ENCODE assay signal across 23 cellular contexts in genomic region chr11:87176044-87176443, GRCh38.
DNase-seq lines count a peak whose midpoint lies in the region; ATAC-seq and TF ChIP-seq lines count a peak whose summit lies in the region.
"Had no signal": no experiment of that assay in that cellular context is flagged by ENCODE, and none has a peak within 500 bp of the region (broad histone marks: within the 10 kb centered on the region; RNA-seq: fewer than 3 reads in every experiment).

No MANE protein-coding gene starts in this region.

- no peak overlapping the region for H3K27ac Mint-ChIP-seq in endodermal cell
- H3K27ac Mint-ChIP-seq: activated naive CD4-positive, alpha-beta T cell treated with anti-CD3 and anti-CD28 coated beads, Interleukin-2, amount 50 U/mL, for 24 hours; B cell had no signal

- H3K27me3 Mint-ChIP-seq in endodermal cell (ENCODE audit: insufficient read depth), result no peaks in the 10 kb centered on the region
- H3K27me3 Mint-ChIP-seq: activated naive CD4-positive, alpha-beta T cell treated with anti-CD3 and anti-CD28 coated beads, Interleukin-2, amount 50 U/mL, for 24 hours; B cell had no signal

- H3K9me3 ChIP-seq in endodermal cell (ENCODE audit: control insufficient read depth, low read length) (peaks cover 22% of the 10 kb centered on the region), OCI-LY7 (ENCODE audit: low read length) (peaks cover 5% of the 10 kb centered on the region; the same call in 1 of the 2 replicates)

- no peak overlapping the region for H3K9ac ChIP-seq in endodermal cell (ENCODE audit: extremely low read depth, low read length, poor library complexity, severe bottlenecking)

- H4K20me1 ChIP-seq in OCI-LY7 (ENCODE audit: insufficient read depth, low read length), result no peaks in the 10 kb centered on the region

- intact Hi-C loops in OCI-LY7 (cut with micrococcal nuclease; ENCODE audit: unreplicated experiment), result no loop called here

- no peak overlapping the region for H3K27ac ChIP-seq in endodermal cell (ENCODE audit: low read depth, low read length)
- H3K27ac ChIP-seq in OCI-LY7 (ENCODE audit: low read depth, low read length, poor library complexity, severe bottlenecking), result no peak overlapping the region
- H3K27ac ChIP-seq: 22Rv1, left lung, spleen, VCaP had no signal

- ATAC-seq in GM19023 (IDR thresholded peaks at IDR 0.05; ENCODE audit: unreplicated experiment), result no peak
- ATAC-seq: activated T-cell treated with anti-CD3 and anti-CD28 coated beads, Interleukin-2, amount 50 U/mL, for 4 hours; left lung; mucosa of descending colon had no signal

- POLR2A ChIA-PET in OCI-LY7 (lab: Charles Lee), result interaction anchor here (1.1 kb wide), 1 partner anchor 34 kb away, joined by 3 read pairs; no protein-coding TSS in a partner anchor

- TF ChIP-seq CTCF in endodermal cell (conservative IDR thresholded peaks at IDR 0.05) (no peak), OCI-LY7 (conservative IDR thresholded peaks at IDR 0.05; ENCODE audit: low read length) (no peak)

- no peak overlapping the region for H3K4me3 Mint-ChIP-seq in endodermal cell
- H3K4me3 Mint-ChIP-seq: activated naive CD4-positive, alpha-beta T cell treated with anti-CD3 and anti-CD28 coated beads, Interleukin-2, amount 50 U/mL, for 24 hours; activated T-cell treated with anti-CD3 and anti-CD28 coated beads, Interleukin-2, amount 50 U/mL, for 4 hours; B cell had no signal

- no peak overlapping the region for H3K4me2 ChIP-seq in OCI-LY7 (ENCODE audit: low read length)

- H3K4me1 ChIP-seq in endodermal cell (ENCODE audit: control insufficient read depth, insufficient read depth, low read length) (no peaks in the 10 kb centered on the region), OCI-LY7 (ENCODE audit: insufficient read depth, low read length, poor library complexity, severe bottlenecking) (no peaks in the 10 kb centered on the region)
- H3K4me1 ChIP-seq: left lung had no signal

- WGBS in endodermal cell (ENCODE audit: insufficient coverage in 1 of 2, insufficient read length in 1 of 2), 2 experiments, result 86 to 89% methylated on average over 1 to 2 of the region's 2 CpGs

- H3K79me2 ChIP-seq in OCI-LY7 (ENCODE audit: insufficient read depth, low read depth, low read length), result no peaks in the 10 kb centered on the region

- no peaks in the 10 kb centered on the region for H3K27me3 ChIP-seq in endodermal cell (ENCODE audit: control insufficient read depth, insufficient read depth, low read length, poor library complexity, severe bottlenecking)
- H3K27me3 ChIP-seq: left lung, spleen had no signal

- peaks cover 44% of the 10 kb centered on the region for H3K36me3 ChIP-seq in endodermal cell (ENCODE audit: control insufficient read depth, insufficient read depth, low read length)
- peaks cover 12% of the 10 kb centered on the region for H3K36me3 ChIP-seq in OCI-LY7 (ENCODE audit: insufficient read depth, low read length)
- H3K36me3 ChIP-seq: left lung had no signal

- H3K9me3 Mint-ChIP-seq in endodermal cell, result peaks cover 14% of the 10 kb centered on the region

- H3K4me1 Mint-ChIP-seq in endodermal cell, result peaks cover 3% of the 10 kb centered on the region

- DNase-seq in DMS 273 (lab: John Stamatoyannopoulos, UW; ENCODE audit: unreplicated experiment) (peak; percentile 2), DMS 273 treated with DMSO at 0.1 percent for 48 hours (lab: John Stamatoyannopoulos, UW) (no peak), OCI-M1 (lab: John Stamatoyannopoulos, UW) (peak; percentile 83), endodermal cell (peak; percentile 49), myocyte (ENCODE audit: low read depth) (peak; percentile 54), OCI-LY7 (ENCODE audit: low spot score) (no peak), GM19240 (ENCODE audit: insufficient read length, low spot score) (no peak)
- DNase-seq: activated T-cell treated with anti-CD3 and anti-CD28 coated beads, Interleukin-2, amount 50 U/mL, for 4 hours; cortex of kidney; foreskin melanocyte; Kasumi-1; left lung; mucosa of descending colon; NCI-H1105; NCI-H510A; SHP77 treated with DMSO at 0.1 percent for 48 hours; spleen; T-helper 1 cell had no signal

- no TSS peak for BruUV-seq in OCI-LY7 (replicated peaks; lab: Mats Ljungman, UMichigan)

- H2AFZ ChIP-seq in OCI-LY7 (ENCODE audit: low read length), result no peak overlapping the region

- peaks cover 45% of the 10 kb centered on the region for H3K36me3 Mint-ChIP-seq in endodermal cell (ENCODE audit: low read depth)

- H3K4me3 ChIP-seq in endodermal cell (ENCODE audit: low read length), result no peak overlapping the region
- no peak overlapping the region for H3K4me3 ChIP-seq in OCI-LY7 (ENCODE audit: low read depth, low read length, poor library complexity, severe bottlenecking)
- H3K4me3 ChIP-seq: left lung, mucosa of descending colon, spleen had no signal

- CTCF ChIA-PET in OCI-LY7 (lab: Charles Lee; ENCODE audit: unreplicated experiment), result no interaction called here

- H3K9me2 ChIP-seq in OCI-LY7 (ENCODE audit: insufficient read depth, low read length), result no peaks in the 10 kb centered on the region

Comparison
In these comparisons a context has a peak if more than half of its experiments do, and no peak if none do; other contexts are left out.
1. DNase-seq: peak in DMS 273 (single experiment), OCI-M1 (single experiment), endodermal cell (single experiment) and myocyte (single experiment); none in DMS 273 treated with DMSO at 0.1 percent for 48 hours (single experiment), OCI-LY7 (single experiment) and GM19240 (single experiment).